In genomic region chr15:78979456-78980320, GRCh38 we compare ENCODE assay signal across 8 cellular contexts. TPM values are rescaled to one million over a fixed set of nuclear protein-coding genes. Genes with fewer than 3 reads are reported as not detected.
DNase-seq lines count a peak whose midpoint lies in the region; ATAC-seq, FAIRE-seq and TF ChIP-seq lines count a peak whose summit lies in the region.

No MANE protein-coding gene starts in this region.

- H3F3A ChIP-seq in OCI-LY1 (ENCODE audit: insufficient read depth, low read length): no peaks in the 10 kb centered on the region

- H3K4me2 ChIP-seq in OCI-LY1 (ENCODE audit: low read length) (peak overlapping the region; percentile 61), K562 (ENCODE audit: insufficient read depth, low read length) (no peak overlapping the region)

- intact Hi-C loops in K562 (cut with micrococcal nuclease): loop anchor here (1.0 kb wide), 1 partner anchor 70 kb away; no protein-coding TSS in a partner anchor

- peak overlapping the region; percentile 85 for H3K27ac ChIP-seq in OCI-LY1 (ENCODE audit: low read depth, low read length, poor library complexity, severe bottlenecking)
- no peak overlapping the region for H3K27ac ChIP-seq in K562 (ENCODE audit: extremely low read depth, low read depth, low read length)
- no peak overlapping the region for H3K27ac ChIP-seq in iPS-18a (ENCODE audit: low read length)

- FAIRE-seq in K562 (lab: Jason Lieb, UNC): peak; percentile 99

- TF ChIP-seq CTCF in OCI-LY1 (IDR thresholded peaks at IDR 0.05; ENCODE audit: low read length): peak; percentile 92
- TF ChIP-seq CTCF in K562 (IDR thresholded peaks at IDR 0.05 in 2 of 3, conservative IDR thresholded peaks at IDR 0.05 in 1 of 3; ENCODE audit: insufficient read depth in 2 of 3, low read depth in 1 of 3, low read length in 3 of 3): peak; percentile 73 to 90 (median 85)

- no peaks in the 10 kb centered on the region for H3K36me3 ChIP-seq in OCI-LY1 (ENCODE audit: insufficient read depth, low read length)
- no peaks in the 10 kb centered on the region for H3K36me3 ChIP-seq in K562 (ENCODE audit: control insufficient read depth, insufficient read depth, low read length)
- no peaks in the 10 kb centered on the region for H3K36me3 ChIP-seq in iPS-18a (ENCODE audit: control insufficient read depth, low read depth, low read length)

- H3K9me3 ChIP-seq in OCI-LY1 (ENCODE audit: low read length) (no peaks in the 10 kb centered on the region), K562 (replicated peaks; ENCODE audit: control insufficient read depth, insufficient read depth, low read depth, low read length) (no peaks in the 10 kb centered on the region), iPS-18a (ENCODE audit: control insufficient read depth, low read depth, low read length) (no peaks in the 10 kb centered on the region)

- POLR2A ChIA-PET in K562 (lab: Yijun Ruan, JAX): no interaction called here

- no peaks in the 10 kb centered on the region for H3K9me1 ChIP-seq in K562 (ENCODE audit: control insufficient read depth, insufficient read depth, low read length)

- no peak for TF ChIP-seq EP300 in K562 (IDR thresholded peaks at IDR 0.05; ENCODE audit: low read length)

- H3K9ac ChIP-seq in OCI-LY1 (ENCODE audit: low read length) (peak overlapping the region; percentile 52), K562 (ENCODE audit: insufficient read depth in 1 of 2, low read depth in 2 of 2, low read length in 2 of 2) (no peak overlapping the region), iPS-18a (ENCODE audit: low read length) (peak overlapping the region; percentile 8)

- H3K79me2 ChIP-seq in OCI-LY1 (ENCODE audit: insufficient read depth, low read length) (no peaks in the 10 kb centered on the region), K562 (ENCODE audit: control insufficient read depth, insufficient read depth, low read length) (no peaks in the 10 kb centered on the region)

- CTCF ChIA-PET in K562 (lab: Yijun Ruan, JAX; ENCODE audit: low intra/inter-chr PET ratio): interaction anchor here (1.2 kb wide), 1 partner anchor 70 kb away, joined by 7 read pairs; no protein-coding TSS in a partner anchor

- in situ Hi-C loops in K562 (cut with MboI): loop anchor here (5.0 kb wide), 1 partner anchor 67 kb away; no protein-coding TSS in a partner anchor

- no peaks in the 10 kb centered on the region for H3K27me3 ChIP-seq in OCI-LY1 (ENCODE audit: insufficient read depth, low read length)
- H3K27me3 ChIP-seq in K562 (ENCODE audit: control insufficient read depth in 2 of 2, insufficient read depth in 2 of 2, low read length in 2 of 2): peaks cover 5 to 29% of the 10 kb centered on the region in 2 experiments; a peak in 2 of 5 replicates
- peaks cover 9% of the 10 kb centered on the region for H3K27me3 ChIP-seq in iPS-18a (ENCODE audit: control insufficient read depth, insufficient read depth, low read length)

- peaks cover 46% of the 10 kb centered on the region for H3K4me1 ChIP-seq in OCI-LY1 (ENCODE audit: insufficient read depth, low read length, severe bottlenecking)
- H3K4me1 ChIP-seq in K562 (replicated peaks in 1 of 2; ENCODE audit: control insufficient read depth in 2 of 2, insufficient read depth in 2 of 2, low read length in 2 of 2): peaks cover 0 to 7% of the 10 kb centered on the region in 2 experiments; a peak in 4 of 5 replicates
- H3K4me1 ChIP-seq in iPS-18a (ENCODE audit: control insufficient read depth, low read depth, low read length): no peaks in the 10 kb centered on the region

- peak; percentile 53 to 85 for TF ChIP-seq RAD21 in K562 (CRISPR knock-in tag; conservative IDR thresholded peaks at IDR 0.05 in 1 of 2, IDR thresholded peaks at IDR 0.05 in 1 of 2)

- no peaks in the 10 kb centered on the region for H3K9me2 ChIP-seq in OCI-LY1 (ENCODE audit: low read depth, low read length)

- no TSS peak for BruUV-seq in K562 (replicated peaks; lab: Mats Ljungman, UMichigan)

- DNase-seq in DMS114 treated with DMSO at 0.1 percent for 48 hours (lab: John Stamatoyannopoulos, UW; ENCODE audit: unreplicated experiment) (peak; percentile 48), HS-27A (ENCODE audit: low read depth) (peak; percentile 60), K562 (ENCODE audit: extremely low read depth in 1 of 4, low spot score in 3 of 4) (peak; percentile 70 to 87 (median 72)), NCI-H2107 treated with DMSO at 0.1 percent for 48 hours (lab: John Stamatoyannopoulos, UW; ENCODE audit: unreplicated experiment) (no peak)
- peak; percentile 51 for DNase-seq in stimulated activated CD4-positive, alpha-beta T cell treated with anti-CD3 and anti-CD28 coated beads, Interleukin-15, amount 100 ng/mL, for 24 hours

- H4K20me1 ChIP-seq in OCI-LY1 (ENCODE audit: insufficient read depth, low read length): no peaks in the 10 kb centered on the region
- H4K20me1 ChIP-seq in K562 (replicated peaks; ENCODE audit: control insufficient read depth, insufficient read depth, low read length): no peaks in the 10 kb centered on the region

- ATAC-seq in K562 (peak; percentile 85), GM21723 (IDR thresholded peaks at IDR 0.05; ENCODE audit: unreplicated experiment) (no peak)

- 39% methylated on average over 15 of the region's 17 CpGs for WGBS in K562 (ENCODE audit: insufficient coverage, low coverage, missing lambda C conversion rate)

- TF ChIP-seq POLR2A in K562 (conservative IDR thresholded peaks at IDR 0.05): no peak

- no peak overlapping the region for H2AFZ ChIP-seq in OCI-LY1 (ENCODE audit: low read length)
- H2AFZ ChIP-seq in K562 (ENCODE audit: low read depth, low read length): peak overlapping the region; percentile 49

- H3K4me3 ChIP-seq in OCI-LY1 (ENCODE audit: low read depth, low read length, poor library complexity, severe bottlenecking) (peak overlapping the region; percentile 47), K562 (no peak overlapping the region), iPS-18a (ENCODE audit: low read length) (no peak overlapping the region)

TF ChIP-seq in K562, 482 proteins besides CTCF, POLR2A, EP300 and RAD21 (continues in another document):
- no peak for TF ChIP-seq DDX20 (tag; IDR thresholded peaks at IDR 0.05; ENCODE audit: low read depth)
- TF ChIP-seq ZNF592 (IDR thresholded peaks at IDR 0.05): peak; percentile 40; the same call in 1 of the 2 replicates
- TF ChIP-seq GATAD2A (IDR thresholded peaks at IDR 0.05): no peak
- TF ChIP-seq FOXJ3 (CRISPR knock-in tag; IDR thresholded peaks at IDR 0.05): no peak
- no peak for TF ChIP-seq ZNF274 (IDR thresholded peaks at IDR 0.05; ENCODE audit: borderline replicate concordance, low read depth, low read length)
- no peak for TF ChIP-seq BMI1 (IDR thresholded peaks at IDR 0.05; ENCODE audit: low read length)

RNA-seq across cellular contexts. Expression of gene CTSH, which starts 34.8 kb away (rescaled TPM):
- 299 and 667 TPM in 2 replicates for total RNA-seq in K562 (2011; cell fraction: chromatin; rRNA removed; ENCODE audit: low replicate concordance)
- total RNA-seq in K562 (2011; cell fraction: nucleolus; rRNA removed): 475 and 577 TPM in 2 replicates
- total RNA-seq in K562 (2011; cell fraction: nucleoplasm; rRNA removed): 452 and 464 TPM in 2 replicates
- total RNA-seq in K562 (2014; rRNA removed) (221 and 262 TPM in 2 replicates), K562 (2014; rRNA removed; fragmentation: Illumina TruSeq; extraction: Trizol) (130 and 158 TPM in 2 replicates), K562 (2015; rRNA removed; fragmentation: Illumina TruSeq; extraction: Trizol) (169 and 170 TPM in 2 replicates), K562 (2021) (173 TPM in 2 replicates)
- polyA plus RNA-seq in K562 (2011; rRNA removed) (346 and 462 TPM in 2 replicates), K562 (2014; fragmentation: Illumina TruSeq; extraction: Trizol) (264 and 319 TPM in 2 replicates), K562 (2014; fragmentation: Nextera tagmentation; extraction: Ambion mirVana) (10 to 100 TPM; 15.0 to 35.1 TPM), K562 (2014; rRNA removed) (314 and 326 TPM in 2 replicates)
- polyA plus RNA-seq in K562 (2011; cell fraction: cytosol; rRNA removed): 293 and 363 TPM in 2 replicates
- polyA plus RNA-seq in K562 (2011; cell fraction: nucleus; rRNA removed): 419 and 596 TPM in 2 replicates
- 197 and 377 TPM in 2 replicates for polyA plus RNA-seq in K562 (2012)
- polyA minus RNA-seq in K562 (2011; rRNA and poly(A)+ RNA removed): 172 and 231 TPM in 2 replicates
- 126 and 148 TPM in 2 replicates for polyA minus RNA-seq in K562 (2011; cell fraction: cytosol; rRNA and poly(A)+ RNA removed)
- polyA minus RNA-seq in K562 (2011; cell fraction: nucleus; rRNA and poly(A)+ RNA removed): 135 and 136 TPM in 2 replicates

Comparison
In these comparisons a context has a peak if more than half of its experiments do, and no peak if none do; other contexts are left out.
1. H3K9ac ChIP-seq: peak in OCI-LY1 (single experiment) and iPS-18a (single experiment); none in K562 (0 of 2).